32 cellular contexts compared by ENCODE assay signal in genomic region chr4:105162123-105162796, GRCh38. TPM values are rescaled to one million over a fixed set of nuclear protein-coding genes. Genes with fewer than 3 reads are reported as not detected.
DNase-seq lines count a peak whose midpoint lies in the region; ATAC-seq, FAIRE-seq and TF ChIP-seq lines count a peak whose summit lies in the region.
"Had no signal": no experiment of that assay in that cellular context is flagged by ENCODE, and none has a peak within 500 bp of the region (broad histone marks: within the 10 kb centered on the region; RNA-seq: fewer than 3 reads in every experiment).

No MANE protein-coding gene starts in this region.

- H3K9me3 ChIP-seq in cardiac muscle cell (ENCODE audit: low read depth), result no peaks in the 10 kb centered on the region
- H3K9me3 ChIP-seq in heart left ventricle, result no peaks in the 10 kb centered on the region
- H3K9me3 ChIP-seq: right atrium auricular region, SJCRH30, spleen, upper lobe of right lung had no signal

- H3K4me3 Mint-ChIP-seq in GM23338 (no peak overlapping the region), WTC11 (no peak overlapping the region)
- H3K4me3 Mint-ChIP-seq: B cell; IgD-negative memory B cell; stimulated activated effector memory CD8-positive, alpha-beta T cell treated with anti-CD3 and anti-CD28 coated beads, Interleukin-12 subunit alpha, Interleukin-12 subunit beta, amount 100 ng/mL, for 72 hours had no signal

- intact Hi-C loops in heart left ventricle (cut with DNase I), result no loop called here

- H3K9me3 Mint-ChIP-seq in GM23338 (no peaks in the 10 kb centered on the region), WTC11 (no peaks in the 10 kb centered on the region)
- H3K9me3 Mint-ChIP-seq: IgD-negative memory B cell; stimulated activated effector memory CD8-positive, alpha-beta T cell treated with anti-CD3 and anti-CD28 coated beads, Interleukin-12 subunit alpha, Interleukin-12 subunit beta, amount 100 ng/mL, for 72 hours had no signal

- H3K36me3 ChIP-seq in cardiac muscle cell, result no peaks in the 10 kb centered on the region
- no peaks in the 10 kb centered on the region for H3K36me3 ChIP-seq in heart left ventricle
- no peaks in the 10 kb centered on the region for H3K36me3 ChIP-seq in GM23338 (ENCODE audit: insufficient read depth)
- H3K36me3 ChIP-seq: brain microvascular endothelial cell, right atrium auricular region, spleen, upper lobe of right lung had no signal

- no peak for FAIRE-seq in H54 (lab: Jason Lieb, UNC)
- FAIRE-seq: H1, RCC 7860 had no signal

- H3K27ac ChIP-seq in cardiac muscle cell (peak overlapping the region; percentile 58), heart left ventricle (no peak overlapping the region), GM23338 (ENCODE audit: low read depth) (no peak overlapping the region)
- H3K27ac ChIP-seq: brain microvascular endothelial cell, foreskin keratinocyte, right atrium auricular region, SJCRH30, spleen, upper lobe of right lung had no signal

- H3K27me3 ChIP-seq in cardiac muscle cell, result peaks cover 17% of the 10 kb centered on the region
- H3K27me3 ChIP-seq in heart left ventricle, result no peaks in the 10 kb centered on the region
- peaks cover 92% of the 10 kb centered on the region for H3K27me3 ChIP-seq in GM23338 (ENCODE audit: insufficient read depth)
- H3K27me3 ChIP-seq: brain microvascular endothelial cell, foreskin keratinocyte, right atrium auricular region, SJCRH30, spleen, upper lobe of right lung had no signal

- H3F3A ChIP-seq in GM23338 (replicated peaks; ENCODE audit: low read depth), result no peaks in the 10 kb centered on the region

- H2AFZ ChIP-seq in GM23338, result no peak overlapping the region

- ATAC-seq in heart left ventricle (no peak), GM23338 (peak; percentile 65), WTC11 (peak; percentile 59), GM21367 (IDR thresholded peaks at IDR 0.05; ENCODE audit: unreplicated experiment) (no peak)
- ATAC-seq: esophagus mucosa; foreskin keratinocyte; left lobe of liver; naive thymus-derived CD8-positive, alpha-beta T cell; stimulated activated effector memory CD8-positive, alpha-beta T cell treated with anti-CD3 and anti-CD28 coated beads, Interleukin-12 subunit alpha, Interleukin-12 subunit beta, amount 100 ng/mL, for 72 hours; upper lobe of right lung had no signal

- no peaks in the 10 kb centered on the region for H3K9me2 ChIP-seq in GM23338 (ENCODE audit: insufficient read depth)

- H3K4me1 Mint-ChIP-seq in GM23338, result peaks cover 16% of the 10 kb centered on the region
- H3K4me1 Mint-ChIP-seq in WTC11, result peaks cover 18% of the 10 kb centered on the region

- DNase-seq in cardiac muscle cell (ENCODE audit: low read depth in 1 of 2, low spot score in 1 of 2) (peak in 1 of 2 donors; percentile 24), heart left ventricle (no peak), GM23338 (ENCODE audit: low spot score) (peak; percentile 45), WTC11 (ENCODE audit: low spot score) (no peak), renal cortical epithelial cell (ENCODE audit: low read depth) (peak; percentile 26), ureter (ENCODE audit: low spot score) (no peak), H54 (ENCODE audit: insufficient read length, low spot score) (no peak)
- DNase-seq: activated CD8-positive, alpha-beta memory T cell treated with anti-CD3 and anti-CD28 coated beads for 24 hours; activated naive CD4-positive, alpha-beta T cell; activated T-cell treated with anti-CD3 and anti-CD28 coated beads, Interleukin-2, amount 50 U/mL, for 48 hours; brain microvascular endothelial cell; effector CD8-positive, alpha-beta T cell; foreskin keratinocyte; midbrain; naive thymus-derived CD8-positive, alpha-beta T cell; NCI-H2171; NCI-H510A treated with DMSO at 0.1 percent for 48 hours; SJCRH30; spleen; stimulated activated CD4-positive, alpha-beta T cell treated with anti-CD3 and anti-CD28 coated beads, Interleukin-2, amount 100 ng/mL, for 48 hours; substantia nigra; T-helper 1 cell; upper lobe of right lung had no signal

- H3K4me2 ChIP-seq in GM23338, result peak overlapping the region; percentile 19; the same call in 1 of the 2 replicates

- 19 to 29% (median 22%) methylated on average over 1 of the region's 1 CpG for WGBS in heart left ventricle, 4 donors

- H3K27ac Mint-ChIP-seq in GM23338 (no peak overlapping the region), WTC11 (no peak overlapping the region)
- H3K27ac Mint-ChIP-seq: B cell; stimulated activated effector memory CD8-positive, alpha-beta T cell treated with anti-CD3 and anti-CD28 coated beads, Interleukin-12 subunit alpha, Interleukin-12 subunit beta, amount 100 ng/mL, for 72 hours had no signal

- H3K27me3 Mint-ChIP-seq in GM23338 (ENCODE audit: insufficient read depth, low read depth, poor library complexity) (peaks cover 59% of the 10 kb centered on the region), WTC11 (ENCODE audit: low read depth) (peaks cover 95% of the 10 kb centered on the region)
- H3K27me3 Mint-ChIP-seq: B cell; IgD-negative memory B cell; naive thymus-derived CD8-positive, alpha-beta T cell had no signal

- H4K20me1 ChIP-seq in GM23338 (replicated peaks; ENCODE audit: insufficient read depth), result peaks cover 16% of the 10 kb centered on the region

- no peaks in the 10 kb centered on the region for H3K79me2 ChIP-seq in GM23338 (replicated peaks; ENCODE audit: insufficient read depth)

- CTCF ChIA-PET in WTC11 (lab: Charles Lee), result no interaction called here

- no peak for TF ChIP-seq POLR2A in heart left ventricle (IDR thresholded peaks at IDR 0.05)
- no peak for TF ChIP-seq POLR2A in H54 (IDR thresholded peaks at IDR 0.05; ENCODE audit: low read depth, low read length)

- TF ChIP-seq CTCF in cardiac muscle cell (IDR thresholded peaks at IDR 0.05; ENCODE audit: low read depth, low read length), result no peak
- TF ChIP-seq CTCF in heart left ventricle (IDR thresholded peaks at IDR 0.05), result no peak
- no peak for TF ChIP-seq CTCF in GM23338 (conservative IDR thresholded peaks at IDR 0.05; ENCODE audit: low read depth in 2 of 2)
- TF ChIP-seq CTCF in WTC11 (IDR thresholded peaks at IDR 0.05), result no peak

- POLR2A ChIA-PET in WTC11 (lab: Charles Lee), result no interaction called here

- peaks cover 22% of the 10 kb centered on the region for H3K4me1 ChIP-seq in cardiac muscle cell (ENCODE audit: low read depth)
- peaks cover 0 to 42% (median 13%) of the 10 kb centered on the region in 12 donors for H3K4me1 ChIP-seq in heart left ventricle
- peaks cover 16% of the 10 kb centered on the region for H3K4me1 ChIP-seq in GM23338 (ENCODE audit: insufficient read depth)
- H3K4me1 ChIP-seq: foreskin keratinocyte, SJCRH30 had no signal

- H3K36me3 Mint-ChIP-seq in GM23338 (ENCODE audit: low read depth), result no peaks in the 10 kb centered on the region
- H3K36me3 Mint-ChIP-seq in WTC11, result no peaks in the 10 kb centered on the region

- H3K4me3 ChIP-seq in cardiac muscle cell (peak overlapping the region; percentile 0), heart left ventricle (no peak overlapping the region), GM23338 (no peak overlapping the region)
- H3K4me3 ChIP-seq: right atrium auricular region, SJCRH30, spleen, upper lobe of right lung had no signal

TF ChIP-seq in GM23338, 12 proteins besides CTCF, POLR2A, EP300 and RAD21:
- TF ChIP-seq NANOG (IDR thresholded peaks at IDR 0.05; ENCODE audit: borderline replicate concordance), result 0 out of 2 replicates have a peak, but pooled peaks have one; percentile 18
- no peak for TF ChIP-seq JUNB (IDR thresholded peaks at IDR 0.05; ENCODE audit: unreplicated experiment)

TF ChIP-seq in WTC11, 78 proteins besides CTCF, POLR2A, EP300 and RAD21 (continues in another document):
- TF ChIP-seq FOXJ3 (CRISPR knock-in tag; IDR thresholded peaks at IDR 0.05; ENCODE audit: borderline replicate concordance) (no peak), CDX4 (CRISPR knock-in tag; IDR thresholded peaks at IDR 0.05; ENCODE audit: borderline replicate concordance) (no peak), ZNF423 (CRISPR knock-in tag; IDR thresholded peaks at IDR 0.05) (no peak), ZNF219 (CRISPR knock-in tag; IDR thresholded peaks at IDR 0.05; ENCODE audit: borderline replicate concordance) (no peak), STAT6 (CRISPR knock-in tag; conservative IDR thresholded peaks at IDR 0.05; ENCODE audit: low read depth) (no peak)

RNA-seq across cellular contexts. Expression of gene TET2, which starts 15.6 kb away (rescaled TPM):
- total RNA-seq in cardiac muscle cell (19.2 and 23.3 TPM in 2 replicates), heart left ventricle (10 to 100 TPM in 8 of 9 donors, 1 to 10 TPM in 1; 9.5 to 25.6 (median 15.4) TPM), WTC11 (2021) (2.7 to 3.4 TPM (median 2.9 TPM) in 3 replicates), renal cortical epithelial cell (5.4 and 18.8 TPM in 2 replicates), ureter (54.8 TPM)
- polyA plus RNA-seq in cardiac muscle cell (10.5 and 14.4 TPM in 2 replicates), heart left ventricle (1 to 10 TPM; 2.9 to 3.3 TPM), GM23338 (2016; fragmentation: Nextera tagmentation; extraction: Ambion mirVana) (0.97 and 1.2 TPM in 2 replicates)
- total RNA-seq in GM23338 (2014; rRNA removed; shearing (Covaris generic)), result 1.8 and 2.2 TPM in 2 replicates

Comparison
In these comparisons a context has a peak if more than half of its experiments do, and no peak if none do; other contexts are left out.
1. DNase-seq: peak in GM23338 (single experiment) and renal cortical epithelial cell (single experiment); none in heart left ventricle (0 of 5), WTC11 (single experiment), ureter (single experiment) and H54 (single experiment).
2. ATAC-seq: peak in GM23338 (single experiment) and WTC11 (single experiment); none in heart left ventricle (0 of 4) and GM21367 (single experiment).